In the genomic region with DNA sequence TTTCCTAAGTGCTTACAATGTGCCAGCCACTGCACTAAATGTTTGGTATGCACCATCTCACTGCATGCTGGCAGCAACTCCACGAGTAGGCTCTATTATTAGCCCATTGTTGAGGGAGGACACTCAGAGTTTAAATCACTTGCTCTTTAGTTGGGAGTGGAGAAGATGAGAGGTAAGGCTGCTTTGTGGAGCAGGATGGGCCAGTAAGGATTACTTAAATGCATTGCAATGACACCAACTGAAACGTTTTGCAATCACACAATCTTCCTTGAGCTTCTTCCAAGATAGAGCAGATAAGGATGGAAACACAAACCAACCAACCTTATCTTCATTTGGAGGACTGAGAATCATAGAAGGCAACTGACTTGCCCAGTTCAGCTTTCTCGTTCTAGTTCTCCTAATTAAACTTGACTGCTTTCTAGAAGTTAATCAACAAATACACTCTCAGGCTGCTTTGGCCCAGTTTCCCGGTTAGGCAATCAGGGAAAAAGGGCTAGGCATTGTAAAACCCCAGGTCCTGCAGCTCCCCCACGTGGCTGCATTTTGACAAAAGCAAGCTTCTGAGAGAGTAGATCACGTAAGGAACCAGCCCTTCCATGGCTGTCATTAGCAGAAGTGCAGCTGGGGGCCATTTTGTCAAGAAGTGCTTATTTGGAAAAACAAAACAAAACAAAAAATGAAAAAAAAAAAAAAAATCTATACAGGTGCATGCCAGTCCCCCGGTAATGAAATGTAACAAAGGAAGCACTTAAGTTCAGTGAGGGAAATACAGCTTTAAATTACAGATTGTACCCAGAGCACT, we compare ENCODE assay signal across 7 cellular contexts.
DNase-seq lines count a peak whose midpoint lies in the region; ATAC-seq, FAIRE-seq and TF ChIP-seq lines count a peak whose summit lies in the region.

No MANE protein-coding gene starts in this region.

- peak; percentile 73 for TF ChIP-seq CTCF in GM12872 (IDR thresholded peaks at IDR 0.05; ENCODE audit: insufficient read depth, low read depth, low read length)
- peak; percentile 68 to 94 (median 80) for TF ChIP-seq CTCF in spleen (IDR thresholded peaks at IDR 0.05 in 8 of 11, conservative IDR thresholded peaks at IDR 0.05 in 3 of 11)

- 5 to 14% (median 6%) methylated on average over 7 of the region's 7 CpGs for WGBS in spleen, 5 donors

- peaks cover 50 to 73% of the 10 kb centered on the region in 2 donors for H3K4me1 Mint-ChIP-seq in immature natural killer cell

- peaks cover 0 to 6% (median 3%) of the 10 kb centered on the region in 3 donors for H3K27me3 Mint-ChIP-seq in immature natural killer cell (ENCODE audit: low read depth in 3 of 3)

- H3K4me3 Mint-ChIP-seq in immature natural killer cell: no peak overlapping the region

- no peaks in the 10 kb centered on the region for H3K36me3 Mint-ChIP-seq in immature natural killer cell

- FAIRE-seq in TTC549 (lab: Jason Lieb, UNC): peak; percentile 80

- H3K27ac Mint-ChIP-seq in immature natural killer cell: peak overlapping the region in 3 of 6 donors; percentile 29 to 78 (median 73)

- peak overlapping the region in 1 of 8 donors; percentile 49 for H3K4me3 ChIP-seq in spleen

- peaks cover 41 to 97% (median 76%) of the 10 kb centered on the region in 6 donors for H3K4me1 ChIP-seq in spleen

- DNase-seq in NCI-H128 (lab: John Stamatoyannopoulos, UW; ENCODE audit: unreplicated experiment): peak; percentile 59
- peak; percentile 52 for DNase-seq in brain pericyte (ENCODE audit: low read depth, low spot score)
- DNase-seq in immature natural killer cell: peak; percentile 57 to 65 (median 61)
- DNase-seq in spleen: peak; percentile 92

- ATAC-seq in HG02610 (IDR thresholded peaks at IDR 0.05; ENCODE audit: unreplicated experiment): peak; percentile 79

- intact Hi-C loops in spleen (cut with DNase I; ENCODE audit: low total_unique reads): loop anchor here (5.0 to 10.0 kb wide), 2 partner anchors 362 to 525 kb away; no protein-coding TSS in a partner anchor

- H3K36me3 ChIP-seq in spleen: no peaks in the 10 kb centered on the region

- H3K27me3 ChIP-seq in spleen (replicated peaks in 1 of 7): no peaks in the 10 kb centered on the region

- peak overlapping the region in 7 of 8 donors; percentile 57 to 75 (median 61) for H3K27ac ChIP-seq in spleen

- TF ChIP-seq POLR2A in spleen (IDR thresholded peaks at IDR 0.05): no peak

- H3K9me3 ChIP-seq in spleen: no peaks in the 10 kb centered on the region

- no peaks in the 10 kb centered on the region for H3K9me3 Mint-ChIP-seq in immature natural killer cell
